16 cellular contexts compared by ENCODE assay signal in genomic region chr3:197540961-197541377, GRCh38. TPM values are rescaled to one million over a fixed set of nuclear protein-coding genes. Genes with fewer than 3 reads are reported as not detected.
A peak's percentile ranks its signal among the peaks of the same experiment; 100 is the strongest.
DNase-seq lines count a peak whose midpoint lies in the region; ATAC-seq and TF ChIP-seq lines count a peak whose summit lies in the region.
"Had no signal": no experiment of that assay in that cellular context is flagged by ENCODE, and none has a peak within 500 bp of the region (broad histone marks: within the 10 kb centered on the region; RNA-seq: fewer than 3 reads in every experiment).

No MANE protein-coding gene starts in this region.

- H3K4me1 Mint-ChIP-seq in Calu3 (ENCODE audit: low read depth, unreplicated experiment) (peaks cover 26% of the 10 kb centered on the region), endodermal cell (peaks cover 18% of the 10 kb centered on the region), osteocyte (ENCODE audit: unreplicated experiment) (peaks cover 7% of the 10 kb centered on the region)
- H3K4me1 Mint-ChIP-seq: CD4-positive, alpha-beta memory T cell had no signal

- no peak overlapping the region for H2BK120ac ChIP-seq in mesenchymal stem cell (ENCODE audit: low read depth, low read length)

- no peak overlapping the region for H3K4ac ChIP-seq in mesenchymal stem cell (ENCODE audit: low read depth in 1 of 2, low read length in 2 of 2)

- H3K9ac ChIP-seq in HUES6 (ENCODE audit: low read length), result peak overlapping the region; percentile 7
- H3K9ac ChIP-seq in endodermal cell (ENCODE audit: extremely low read depth, low read length, poor library complexity, severe bottlenecking), result no peak overlapping the region
- H3K9ac ChIP-seq in mesenchymal stem cell (ENCODE audit: low read length), result no peak overlapping the region

- no peak overlapping the region for H2BK15ac ChIP-seq in mesenchymal stem cell (ENCODE audit: low read depth, poor library complexity, severe bottlenecking)

- H3K4me3 ChIP-seq in HUES6 (ENCODE audit: low read depth, low read length), result peak overlapping the region; percentile 36; the same call in 1 of the 2 replicates
- H3K4me3 ChIP-seq in endodermal cell (ENCODE audit: low read length), result no peak overlapping the region
- H3K4me3 ChIP-seq in mesenchymal stem cell (ENCODE audit: insufficient read depth in 1 of 2, low read depth in 1 of 2, low read length in 2 of 2), result no peak overlapping the region
- H3K4me3 ChIP-seq in mucosa of descending colon, result no peak overlapping the region
- H3K4me3 ChIP-seq: K562 had no signal

- H3K9me3 Mint-ChIP-seq in Calu3 (ENCODE audit: low read depth, unreplicated experiment), result no peaks in the 10 kb centered on the region
- no peaks in the 10 kb centered on the region for H3K9me3 Mint-ChIP-seq in endodermal cell
- H3K9me3 Mint-ChIP-seq in osteocyte (ENCODE audit: unreplicated experiment), result no peaks in the 10 kb centered on the region
- H3K9me3 Mint-ChIP-seq: CD4-positive, alpha-beta memory T cell had no signal

- H4K91ac ChIP-seq in mesenchymal stem cell (ENCODE audit: low read length), result peak overlapping the region; percentile 35

- H3K9me3 ChIP-seq in HUES6 (ENCODE audit: control insufficient read depth, insufficient read depth, low read depth, low read length), result no peaks in the 10 kb centered on the region
- H3K9me3 ChIP-seq in endodermal cell (ENCODE audit: control insufficient read depth, low read length), result no peaks in the 10 kb centered on the region
- H3K9me3 ChIP-seq in mesenchymal stem cell (ENCODE audit: control insufficient read depth, low read length), result no peaks in the 10 kb centered on the region
- no peaks in the 10 kb centered on the region for H3K9me3 ChIP-seq in mucosa of descending colon

- H3K36me3 ChIP-seq in HUES6 (ENCODE audit: control insufficient read depth, insufficient read depth, low read length), result no peaks in the 10 kb centered on the region
- no peaks in the 10 kb centered on the region for H3K36me3 ChIP-seq in endodermal cell (ENCODE audit: control insufficient read depth, insufficient read depth, low read length)
- H3K36me3 ChIP-seq in mesenchymal stem cell (ENCODE audit: control insufficient read depth in 1 of 2, insufficient read depth in 2 of 2, low read depth in 1 of 2, low read length in 2 of 2), result peaks cover 0 to 8% of the 10 kb centered on the region in 2 experiments
- H3K36me3 ChIP-seq in mucosa of descending colon (ENCODE audit: low read depth), result no peaks in the 10 kb centered on the region

- 38% methylated on average over 3 of the region's 3 CpGs for WGBS in endodermal cell (ENCODE audit: insufficient coverage in 1 of 2, insufficient read length in 1 of 2), 2 experiments
- WGBS in mesenchymal stem cell, result 52% methylated on average over 3 of the region's 3 CpGs

- H3K4me3 Mint-ChIP-seq in Calu3 (ENCODE audit: low read depth, unreplicated experiment) (peak overlapping the region; percentile 56), endodermal cell (no peak overlapping the region), osteocyte (ENCODE audit: unreplicated experiment) (no peak overlapping the region)
- H3K4me3 Mint-ChIP-seq: CD4-positive, alpha-beta memory T cell had no signal

- CTCF ChIA-PET in Calu3 (lab: Charles Lee), result interaction anchor here (1.5 kb wide), 1 partner anchor 14 kb away, joined by 3 read pairs; no protein-coding TSS in a partner anchor

- peak overlapping the region; percentile 86 for H3K27ac Mint-ChIP-seq in Calu3 (ENCODE audit: unreplicated experiment)
- H3K27ac Mint-ChIP-seq in endodermal cell, result peak overlapping the region; percentile 91
- H3K27ac Mint-ChIP-seq in osteocyte (ENCODE audit: unreplicated experiment), result no peak overlapping the region

- H3K36me3 Mint-ChIP-seq in Calu3 (ENCODE audit: insufficient read depth, unreplicated experiment) (peaks cover 30% of the 10 kb centered on the region), endodermal cell (ENCODE audit: low read depth) (peaks cover 56% of the 10 kb centered on the region), osteocyte (ENCODE audit: unreplicated experiment) (peaks cover 2% of the 10 kb centered on the region)

- no peak overlapping the region for H3K4me2 ChIP-seq in mesenchymal stem cell (ENCODE audit: low read length, poor library complexity, severe bottlenecking)

- no peak overlapping the region for H4K8ac ChIP-seq in mesenchymal stem cell (ENCODE audit: low read length)

- no peak overlapping the region for H3K14ac ChIP-seq in mesenchymal stem cell (ENCODE audit: low read length in 2 of 2)

- H3K79me1 ChIP-seq in mesenchymal stem cell (replicated peaks; ENCODE audit: low read length, poor library complexity, severe bottlenecking), result peaks cover 8% of the 10 kb centered on the region

- peak overlapping the region; percentile 62 for H2AK5ac ChIP-seq in mesenchymal stem cell (ENCODE audit: low read length, severe bottlenecking)

- TF ChIP-seq CTCF in Calu3 (IDR thresholded peaks at IDR 0.05; ENCODE audit: unreplicated experiment), result no peak
- no peak for TF ChIP-seq CTCF in endodermal cell (conservative IDR thresholded peaks at IDR 0.05)
- TF ChIP-seq CTCF in osteocyte (IDR thresholded peaks at IDR 0.05), result no peak
- no peak for TF ChIP-seq CTCF in mucosa of descending colon (IDR thresholded peaks at IDR 0.05)

- intact Hi-C loops in Calu3 (cut with micrococcal nuclease; ENCODE audit: unreplicated experiment), result no loop called here
- intact Hi-C loops in mucosa of descending colon (cut with DNase I, micrococcal nuclease), result no loop called here

- H3K23ac ChIP-seq in mesenchymal stem cell (ENCODE audit: low read length in 2 of 2), result no peak overlapping the region

- no peaks in the 10 kb centered on the region for H3K27me3 ChIP-seq in HUES6 (ENCODE audit: control insufficient read depth, insufficient read depth, low read length)
- H3K27me3 ChIP-seq in endodermal cell (ENCODE audit: control insufficient read depth, insufficient read depth, low read length, poor library complexity, severe bottlenecking), result no peaks in the 10 kb centered on the region
- H3K27me3 ChIP-seq in mesenchymal stem cell (ENCODE audit: control insufficient read depth in 1 of 2, insufficient read depth in 1 of 2, low read length in 2 of 2), result no peaks in the 10 kb centered on the region
- H3K27me3 ChIP-seq: dorsolateral prefrontal cortex had no signal

- ATAC-seq in mucosa of descending colon (no peak), GM21515 (IDR thresholded peaks at IDR 0.05; ENCODE audit: unreplicated experiment) (no peak)
- ATAC-seq: stimulated activated naive CD8-positive, alpha-beta T cell treated with anti-CD3 and anti-CD28 coated beads, Interleukin-15, Interleukin-2, amounts not matched to agents 100 U/mL and 50 U/mL, for 24 hours had no signal

- no peak overlapping the region for H3K18ac ChIP-seq in mesenchymal stem cell (ENCODE audit: low read depth in 1 of 2, low read length in 2 of 2)

- H3K4me1 ChIP-seq in HUES6 (ENCODE audit: control insufficient read depth, insufficient read depth, low read length), result peaks cover 35% of the 10 kb centered on the region
- H3K4me1 ChIP-seq in endodermal cell (ENCODE audit: control insufficient read depth, insufficient read depth, low read length), result no peaks in the 10 kb centered on the region
- H3K4me1 ChIP-seq in mesenchymal stem cell (ENCODE audit: control insufficient read depth, insufficient read depth, low read depth, low read length), result peaks cover 6% of the 10 kb centered on the region
- peaks cover 4% of the 10 kb centered on the region for H3K4me1 ChIP-seq in mucosa of descending colon (ENCODE audit: low read depth)

- H3K27me3 Mint-ChIP-seq in Calu3 (ENCODE audit: unreplicated experiment) (no peaks in the 10 kb centered on the region), endodermal cell (ENCODE audit: insufficient read depth) (no peaks in the 10 kb centered on the region), osteocyte (ENCODE audit: unreplicated experiment) (no peaks in the 10 kb centered on the region)
- H3K27me3 Mint-ChIP-seq: CD4-positive, alpha-beta memory T cell had no signal

- H2BK5ac ChIP-seq in mesenchymal stem cell (ENCODE audit: low read depth, low read length, poor library complexity, severe bottlenecking), result no peak overlapping the region

- no TSS peak for BruUV-seq in Calu3 (replicated peaks; lab: Mats Ljungman, UMichigan)

- DNase-seq in Calu3 (peak; percentile 75), endodermal cell (peak; percentile 87), mesenchymal stem cell (no peak), NCI-H2107 treated with DMSO at 0.1 percent for 48 hours (lab: John Stamatoyannopoulos, UW; ENCODE audit: unreplicated experiment) (no peak), osteocyte (ENCODE audit: extremely low spot score, unreplicated experiment) (no peak), mucosa of descending colon (no peak)
- DNase-seq: activated CD4-positive, alpha-beta T cell treated with anti-CD3 and anti-CD28 coated beads, Interleukin-2, amount 50 U/mL, for 1 hour; activated T-cell treated with anti-CD3 and anti-CD28 coated beads, Interleukin-2, amount 50 U/mL, for 48 hours; CD4-positive, alpha-beta memory T cell; dorsolateral prefrontal cortex; NCI-H2107; NCI-H774; stimulated activated naive CD8-positive, alpha-beta T cell treated with anti-CD3 and anti-CD28 coated beads, Interleukin-15, Interleukin-2, amounts not matched to agents 100 U/mL and 50 U/mL, for 24 hours had no signal

- H2BK12ac ChIP-seq in mesenchymal stem cell (ENCODE audit: low read length in 2 of 2), result no peak overlapping the region

- no peak overlapping the region for H2AFZ ChIP-seq in mesenchymal stem cell (ENCODE audit: low read depth, low read length)

- no peak overlapping the region; the same call in 1 of the 2 replicates for H3K27ac ChIP-seq in HUES6 (ENCODE audit: low read depth, low read length)
- no peak overlapping the region for H3K27ac ChIP-seq in endodermal cell (ENCODE audit: low read depth, low read length)
- H3K27ac ChIP-seq in mesenchymal stem cell (ENCODE audit: low read length, poor library complexity, severe bottlenecking), result no peak overlapping the region

RNA-seq across cellular contexts. Expression of gene BDH1, which starts 14.8 kb away (rescaled TPM):
- total RNA-seq in Calu3 (2022), result 49.0 and 56.7 TPM in 2 replicates
- total RNA-seq in endodermal cell, result 10 to 100 TPM; 32.5 to 49.0 TPM
- 11.3 TPM for polyA plus RNA-seq in endodermal cell (2013, experiment 1 of 2)
- 8.7 TPM for polyA plus RNA-seq in endodermal cell (2013, experiment 2 of 2)
- polyA plus RNA-seq in mesenchymal stem cell (2013, experiment 1 of 2), result 2.1 TPM
- 2.0 TPM for polyA plus RNA-seq in mesenchymal stem cell (2013, experiment 2 of 2)
- total RNA-seq in osteocyte, result 9.8 and 12.1 TPM in 2 replicates
- total RNA-seq in mucosa of descending colon, result 100 to 1,000 TPM in 2 of 3 donors, 10 to 100 TPM in 1; 79.3 to 246 (median 160) TPM

Comparison
In these comparisons a context has a peak if more than half of its experiments do, and no peak if none do; other contexts are left out.
1. DNase-seq: peak in Calu3 (single experiment) and endodermal cell (single experiment); none in mesenchymal stem cell (single experiment), NCI-H2107 treated with DMSO at 0.1 percent for 48 hours (single experiment), osteocyte (single experiment) and mucosa of descending colon (0 of 3).